In genomic region chr3:33089515-33089914, GRCh38 we compare ENCODE assay signal across 8 cellular contexts. TPM values are rescaled to one million over a fixed set of nuclear protein-coding genes. Genes with fewer than 3 reads are reported as not detected.
A peak's percentile ranks its signal among the peaks of the same experiment; 100 is the strongest.
DNase-seq lines count a peak whose midpoint lies in the region; ATAC-seq and TF ChIP-seq lines count a peak whose summit lies in the region.

No MANE protein-coding gene starts in this region.

- H4K20me1 ChIP-seq in osteoblast (ENCODE audit: insufficient read depth, low read length) = peaks cover 61% of the 10 kb centered on the region

- H3K27me3 Mint-ChIP-seq in T-helper 1 cell treated with Interleukin-12 subunit alpha and Interleukin-12 subunit beta and Interleukin-4 antibody, amounts not matched to agents 30 μg/mL and 1 μg/mL, for 36 hours (ENCODE audit: low read depth) = no peaks in the 10 kb centered on the region

- H3K27me3 ChIP-seq in GM06990 (replicated peaks; ENCODE audit: control insufficient read depth, insufficient read depth, low read length) (no peaks in the 10 kb centered on the region), osteoblast (ENCODE audit: insufficient read depth, low read length) (no peaks in the 10 kb centered on the region)

- no peaks in the 10 kb centered on the region for H3K4me1 ChIP-seq in osteoblast (ENCODE audit: insufficient read depth, low read length)

- H3K9me3 Mint-ChIP-seq in T-helper 1 cell treated with Interleukin-12 subunit alpha and Interleukin-12 subunit beta and Interleukin-4 antibody, amounts not matched to agents 30 μg/mL and 1 μg/mL, for 36 hours = no peaks in the 10 kb centered on the region

- no peak overlapping the region for H3K27ac ChIP-seq in osteoblast (ENCODE audit: low read depth, low read length)

- peaks cover 96% of the 10 kb centered on the region for H3K79me2 ChIP-seq in osteoblast (ENCODE audit: insufficient read depth, low read length)

- H3K4me3 Mint-ChIP-seq in T-helper 1 cell treated with Interleukin-12 subunit alpha and Interleukin-12 subunit beta and Interleukin-4 antibody, amounts not matched to agents 30 μg/mL and 1 μg/mL, for 36 hours = peak overlapping the region; percentile 18

- H3K4me1 Mint-ChIP-seq in T-helper 1 cell treated with Interleukin-12 subunit alpha and Interleukin-12 subunit beta and Interleukin-4 antibody, amounts not matched to agents 30 μg/mL and 1 μg/mL, for 36 hours (ENCODE audit: low read depth) = peaks cover 50% of the 10 kb centered on the region

- no peak overlapping the region for H3K4me3 ChIP-seq in GM06990 (replicated peaks; ENCODE audit: low read depth, low read length)
- no peak overlapping the region for H3K4me3 ChIP-seq in osteoblast (ENCODE audit: insufficient read depth, low read length)

- no peak overlapping the region for H3K27ac Mint-ChIP-seq in T-helper 1 cell treated with Interleukin-12 subunit alpha and Interleukin-12 subunit beta and Interleukin-4 antibody, amounts not matched to agents 30 μg/mL and 1 μg/mL, for 36 hours

- H3K9me3 ChIP-seq in osteoblast (ENCODE audit: low read depth, low read length) = no peaks in the 10 kb centered on the region

- H3K36me3 ChIP-seq in GM06990 (ENCODE audit: control insufficient read depth, insufficient read depth, low read length) = peaks cover 8% of the 10 kb centered on the region
- peaks cover 24% of the 10 kb centered on the region for H3K36me3 ChIP-seq in osteoblast (ENCODE audit: insufficient read depth, low read length)

- peaks cover 57% of the 10 kb centered on the region for H3K36me3 Mint-ChIP-seq in T-helper 1 cell treated with Interleukin-12 subunit alpha and Interleukin-12 subunit beta and Interleukin-4 antibody, amounts not matched to agents 30 μg/mL and 1 μg/mL, for 36 hours (ENCODE audit: low read depth)

- DNase-seq in GM06990 (ENCODE audit: extremely low read depth, insufficient read length) (peak; percentile 42), hepatic stellate cell (ENCODE audit: low spot score) (no peak), osteoblast (ENCODE audit: insufficient read length, low spot score, missing footprints) (no peak), NCI-H2196 (lab: John Stamatoyannopoulos, UW; ENCODE audit: unreplicated experiment) (no peak), AG08395 (ENCODE audit: low spot score) (no peak)

- H3K4me2 ChIP-seq in osteoblast (ENCODE audit: insufficient read depth, low read length) = no peak overlapping the region

- TF ChIP-seq CTCF in GM06990 (IDR thresholded peaks at IDR 0.05; ENCODE audit: insufficient read depth, low read length, poor library complexity, severe bottlenecking) = no peak
- no peak for TF ChIP-seq CTCF in osteoblast (IDR thresholded peaks at IDR 0.05; ENCODE audit: extremely low read depth, low read depth, low read length)

- no peak overlapping the region for H2AFZ ChIP-seq in osteoblast (ENCODE audit: low read length)

- ATAC-seq in GM19455 (IDR thresholded peaks at IDR 0.05; ENCODE audit: unreplicated experiment) = peak; percentile 91
- peak; percentile 92 for ATAC-seq in HG03135 (IDR thresholded peaks at IDR 0.05; ENCODE audit: unreplicated experiment)

RNA-seq across cellular contexts. Expression of gene GLB1, which starts 7.4 kb away (rescaled TPM):
- 90.8 and 94.8 TPM in 2 replicates for total RNA-seq in osteoblast

RNA-seq across cellular contexts. Expression of gene TMPPE, which starts 7.4 kb away (rescaled TPM):
- 3.8 and 4.0 TPM in 2 replicates for total RNA-seq in osteoblast

RNA-seq across cellular contexts. Expression of gene CRTAP, which starts 24.3 kb away (rescaled TPM):
- total RNA-seq in osteoblast = 266 and 360 TPM in 2 replicates
